Comparison of ENCODE assay signal across 9 cellular contexts in the genomic region with DNA sequence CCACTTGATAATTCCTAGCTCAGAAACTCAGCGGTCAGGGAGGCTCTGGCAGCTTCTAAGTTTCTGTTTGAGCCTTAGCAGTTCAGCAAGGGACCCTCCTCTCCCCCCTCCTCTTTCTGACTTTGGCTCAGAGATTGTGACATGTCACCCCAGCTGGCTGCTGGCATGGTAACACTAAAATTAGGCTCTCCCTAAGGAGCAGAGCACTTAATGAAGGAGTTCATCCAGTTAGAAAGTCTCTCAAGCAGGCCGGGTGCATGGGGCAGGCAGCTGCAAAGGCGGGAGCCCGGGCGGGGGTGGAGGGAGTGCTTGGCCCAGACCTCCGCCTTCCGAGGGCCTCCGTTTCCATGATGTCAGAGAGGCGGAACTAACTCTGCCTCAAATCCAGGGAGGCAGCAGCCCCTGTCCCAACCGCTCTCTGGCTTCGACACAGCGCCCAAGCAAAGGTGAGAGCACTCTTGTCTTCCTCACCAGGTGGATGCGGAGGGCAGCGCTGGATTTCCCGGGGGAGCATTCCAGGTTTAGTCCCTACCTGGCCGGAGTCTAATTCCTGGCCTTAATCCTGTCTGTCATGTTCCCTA.
A peak's percentile ranks its signal among the peaks of the same experiment; 100 is the strongest.
DNase-seq lines count a peak whose midpoint lies in the region; ATAC-seq and TF ChIP-seq lines count a peak whose summit lies in the region.
"Had no signal": no experiment of that assay in that cellular context is flagged by ENCODE, and none has a peak within 500 bp of the region (broad histone marks: within the 10 kb centered on the region; RNA-seq: fewer than 3 reads in every experiment).

No MANE protein-coding gene starts in this region.

- no peak overlapping the region for H2AK5ac ChIP-seq in H9 (ENCODE audit: insufficient read length, low read length)
- peak overlapping the region; percentile 26 for H2AK5ac ChIP-seq in trophoblast cell (ENCODE audit: low read length)

- H3T11ph ChIP-seq in H9 (ENCODE audit: low read length), result no peak overlapping the region

- H3K23ac ChIP-seq in H9 (ENCODE audit: insufficient read length, low read depth, low read length) (no peak overlapping the region), trophoblast cell (ENCODE audit: low read length) (no peak overlapping the region)

- H2BK15ac ChIP-seq in H9 (ENCODE audit: low read depth, low read length), result no peak overlapping the region

- H4K5ac ChIP-seq in H9 (ENCODE audit: insufficient read length, low read depth, low read length), result no peak overlapping the region

- H2BK5ac ChIP-seq in H9 (ENCODE audit: insufficient read length, low read length), result no peak overlapping the region
- H2BK5ac ChIP-seq in trophoblast cell (ENCODE audit: low read depth, low read length, poor library complexity), result no peak overlapping the region

- H3K79me1 ChIP-seq in H9 (ENCODE audit: insufficient read depth, low read depth, low read length, poor library complexity, severe bottlenecking), result no peaks in the 10 kb centered on the region
- peaks cover 17% of the 10 kb centered on the region for H3K79me1 ChIP-seq in trophoblast cell (ENCODE audit: low read length)

- H2AFZ ChIP-seq in H9 (ENCODE audit: low read length) (no peak overlapping the region), trophoblast cell (ENCODE audit: insufficient read depth, low read length, poor library complexity) (no peak overlapping the region)

- H3K9ac ChIP-seq in H9 (ENCODE audit: extremely low read depth, insufficient read length, low read length) (no peak overlapping the region), trophoblast cell (ENCODE audit: low read length) (no peak overlapping the region)

- H3K79me2 ChIP-seq in H9 (ENCODE audit: insufficient read depth, low read length) (no peaks in the 10 kb centered on the region), trophoblast cell (ENCODE audit: control insufficient read depth, insufficient read depth, low read length, poor library complexity) (peaks cover 8% of the 10 kb centered on the region)

- no peak overlapping the region for H4K8ac ChIP-seq in H9 (replicated peaks; ENCODE audit: insufficient read length, low read depth, low read length)
- H4K8ac ChIP-seq in trophoblast cell (ENCODE audit: low read depth, low read length), result peak overlapping the region; percentile 26

- H2BK12ac ChIP-seq in H9 (ENCODE audit: insufficient read length, low read depth, low read length) (no peak overlapping the region), trophoblast cell (ENCODE audit: low read length) (no peak overlapping the region)

- no peaks in the 10 kb centered on the region for H4K20me1 ChIP-seq in H9 (ENCODE audit: control insufficient read depth, insufficient read depth, insufficient read length)

- H3K4me3 Mint-ChIP-seq in H9, result no peak overlapping the region
- H3K4me3 Mint-ChIP-seq in osteocyte (ENCODE audit: unreplicated experiment), result no peak overlapping the region

- no peak overlapping the region for H3K56ac ChIP-seq in H9 (ENCODE audit: insufficient read length, low read depth, low read length)

- ATAC-seq in heart right ventricle (peak; percentile 63 to 95 (median 92)), GM18870 (IDR thresholded peaks at IDR 0.05; ENCODE audit: unreplicated experiment) (no peak)

- H3K18ac ChIP-seq in H9 (ENCODE audit: insufficient read length, low read depth, low read length) (no peak overlapping the region), trophoblast cell (ENCODE audit: low read length) (peak overlapping the region; percentile 74)

- no peaks in the 10 kb centered on the region for H3K27me3 ChIP-seq in H9 (ENCODE audit: insufficient read depth, low read length)
- H3K27me3 ChIP-seq in Peyer's patch, result no peaks in the 10 kb centered on the region
- no peaks in the 10 kb centered on the region for H3K27me3 ChIP-seq in heart right ventricle
- H3K27me3 ChIP-seq in trophoblast cell (ENCODE audit: insufficient read depth, low read length), result no peaks in the 10 kb centered on the region

- H4K12ac ChIP-seq in trophoblast cell (ENCODE audit: low read depth, low read length), result no peak overlapping the region

- in situ Hi-C loops in ACHN (cut with HindIII; ENCODE audit: low pct_ligation_motif_present, low pct_unique_long_range_greater_than_20kb, low sequenced_read_pairs), result no loop called here

- no CpG with 5 or more reads among the region's 16 CpGs for WGBS in H9 (ENCODE audit: extremely low coverage, insufficient read length, low lambda C conversion rate)
- WGBS in heart right ventricle, 2 donors, result 68 to 69% methylated on average over 16 of the region's 16 CpGs
- no CpG with 5 or more reads among the region's 16 CpGs for WGBS in trophoblast cell (ENCODE audit: extremely low coverage, insufficient coverage, insufficient read length)

- peaks cover 14% of the 10 kb centered on the region; the same call in 1 of the 2 replicates for H3K4me1 ChIP-seq in H9 (ENCODE audit: insufficient read depth, low read length)
- peaks cover 0 to 22% (median 0%) of the 10 kb centered on the region in 4 donors for H3K4me1 ChIP-seq in Peyer's patch
- H3K4me1 ChIP-seq in heart right ventricle, result peaks cover 0 to 39% (median 3%) of the 10 kb centered on the region in 9 donors
- peaks cover 19 to 33% of the 10 kb centered on the region in 2 experiments for H3K4me1 ChIP-seq in trophoblast cell (ENCODE audit: control insufficient read depth in 1 of 2, insufficient read depth in 2 of 2, low read length in 2 of 2)

- H2BK20ac ChIP-seq in H9 (ENCODE audit: low read depth, low read length, poor library complexity, severe bottlenecking), result no peak overlapping the region

- H2BK120ac ChIP-seq in H9 (ENCODE audit: low read depth, low read length, poor library complexity, severe bottlenecking), result no peak overlapping the region
- H2BK120ac ChIP-seq in trophoblast cell (ENCODE audit: insufficient read depth, low read length, poor library complexity), result no peak overlapping the region

- peaks cover 57 to 63% of the 10 kb centered on the region in 2 experiments for H3K4me1 Mint-ChIP-seq in H9
- H3K4me1 Mint-ChIP-seq in osteocyte (ENCODE audit: unreplicated experiment), result peaks cover 27% of the 10 kb centered on the region

- H3K14ac ChIP-seq in H9 (ENCODE audit: insufficient read depth, low read length) (no peak overlapping the region; the same call in 1 of the 2 replicates), trophoblast cell (ENCODE audit: low read length) (peak overlapping the region; percentile 39)

- DNase-seq in H9 (peak; percentile 75), Peyer's patch (peak in 2 of 3 donors; percentile 61 to 71), heart right ventricle (peak; percentile 78 to 87), trophoblast cell (no peak), kidney tubule cell (ENCODE audit: low spot score) (no peak), ACHN (no peak), osteocyte (ENCODE audit: extremely low spot score, unreplicated experiment) (no peak)
- DNase-seq: nucleus accumbens had no signal

- peaks cover 0 to 34% (median 0%) of the 10 kb centered on the region in 3 donors for H3K36me3 ChIP-seq in Peyer's patch
- H3K36me3 ChIP-seq in heart right ventricle, result peaks cover 0 to 37% (median 0%) of the 10 kb centered on the region in 9 donors
- H3K36me3 ChIP-seq in trophoblast cell (ENCODE audit: control insufficient read depth in 1 of 2, insufficient read depth in 2 of 2, low read length in 2 of 2), result peaks cover 25 to 30% of the 10 kb centered on the region in 2 experiments

- TF ChIP-seq CTCF in H9 (conservative IDR thresholded peaks at IDR 0.05) (no peak), Peyer's patch (IDR thresholded peaks at IDR 0.05) (no peak), heart right ventricle (IDR thresholded peaks at IDR 0.05) (no peak), osteocyte (IDR thresholded peaks at IDR 0.05) (no peak)

- no peak overlapping the region for H3K4me2 ChIP-seq in H9 (ENCODE audit: insufficient read depth, insufficient read length, low read length)
- no peak overlapping the region for H3K4me2 ChIP-seq in trophoblast cell (ENCODE audit: low read length)

- H3K27me3 Mint-ChIP-seq in H9 (ENCODE audit: low read depth) (no peaks in the 10 kb centered on the region), osteocyte (ENCODE audit: unreplicated experiment) (no peaks in the 10 kb centered on the region)

- no peaks in the 10 kb centered on the region for H3K23me2 ChIP-seq in H9 (ENCODE audit: insufficient read length, low read depth, low read length, poor library complexity, severe bottlenecking)

- intact Hi-C loops in heart right ventricle (cut with DNase I), result no loop called here

- no peak overlapping the region for H3K4ac ChIP-seq in H9 (ENCODE audit: low read depth, low read length)
- peak overlapping the region; percentile 9 for H3K4ac ChIP-seq in trophoblast cell (ENCODE audit: low read depth, low read length)

- H4K91ac ChIP-seq in H9 (ENCODE audit: insufficient read length, low read depth, low read length) (no peak overlapping the region), trophoblast cell (ENCODE audit: low read depth, low read length) (no peak overlapping the region)

- H3K9me3 Mint-ChIP-seq in H9 (no peaks in the 10 kb centered on the region), osteocyte (ENCODE audit: unreplicated experiment) (no peaks in the 10 kb centered on the region)

- TF ChIP-seq POLR2A in Peyer's patch (IDR thresholded peaks at IDR 0.05), result peak in 1 of 2 donors; percentile 30

- peak overlapping the region in 1 of 3 experiments; percentile 69; a peak in 2 of 7 replicates for H3K27ac Mint-ChIP-seq in H9
- H3K27ac Mint-ChIP-seq in osteocyte (ENCODE audit: unreplicated experiment), result no peak overlapping the region

- no peaks in the 10 kb centered on the region for H3K9me3 ChIP-seq in H9 (ENCODE audit: control insufficient read depth, low read depth, low read length)
- H3K9me3 ChIP-seq in Peyer's patch, result no peaks in the 10 kb centered on the region
- no peaks in the 10 kb centered on the region for H3K9me3 ChIP-seq in heart right ventricle
- no peaks in the 10 kb centered on the region for H3K9me3 ChIP-seq in trophoblast cell (ENCODE audit: insufficient read depth, low read depth, low read length)

- no peak overlapping the region for H3K27ac ChIP-seq in H9 (ENCODE audit: insufficient read length, low read depth, low read length)
- H3K27ac ChIP-seq in Peyer's patch, result peak overlapping the region; percentile 38 to 85 (median 67)
- peak overlapping the region in 8 of 10 donors; percentile 20 to 74 (median 52) for H3K27ac ChIP-seq in heart right ventricle
- H3K27ac ChIP-seq in trophoblast cell (ENCODE audit: low read depth, low read length), result no peak overlapping the region

- H3K4me3 ChIP-seq in Peyer's patch (peak overlapping the region in 1 of 4 donors; percentile 44), heart right ventricle (peak overlapping the region in 5 of 10 donors; percentile 13 to 32 (median 28)), trophoblast cell (ENCODE audit: low read depth, low read length) (no peak overlapping the region)

- H3K36me3 Mint-ChIP-seq in H9 (ENCODE audit: insufficient read depth in 1 of 3, low read depth in 3 of 3), result peaks cover 3 to 14% (median 3%) of the 10 kb centered on the region in 3 experiments; a peak in 5 of 7 replicates
- H3K36me3 Mint-ChIP-seq in osteocyte (ENCODE audit: unreplicated experiment), result peaks cover 2% of the 10 kb centered on the region

Comparison
In these comparisons a context has a peak if more than half of its experiments do, and no peak if none do; other contexts are left out.
1. DNase-seq: peak in H9 (single experiment), Peyer's patch (2 of 3) and heart right ventricle (2 of 2); none in trophoblast cell (0 of 2), kidney tubule cell (single experiment), ACHN (single experiment) and osteocyte (single experiment).
2. H3K27ac ChIP-seq: peak in Peyer's patch (4 of 4) and heart right ventricle (8 of 10); none in H9 (single experiment) and trophoblast cell (single experiment).